Comparison of ENCODE assay signal across 19 cellular contexts in genomic region chr9:78292716-78293497, GRCh38. TPM values are rescaled to one million over a fixed set of nuclear protein-coding genes. Genes with fewer than 3 reads are reported as not detected.
DNase-seq lines count a peak whose midpoint lies in the region; ATAC-seq and TF ChIP-seq lines count a peak whose summit lies in the region.
"Had no signal": no experiment of that assay in that cellular context is flagged by ENCODE, and none has a peak within 500 bp of the region (broad histone marks: within the 10 kb centered on the region; RNA-seq: fewer than 3 reads in every experiment).

No MANE protein-coding gene starts in this region.

- POLR2A ChIA-PET in CD8-positive, alpha-beta memory T cell (lab: Charles Lee): no interaction called here
- POLR2A ChIA-PET in activated CD8-positive, alpha-beta T cell treated with anti-CD3 and anti-CD28 coated beads for 36 hours (lab: Charles Lee): interaction anchor here (0.7 kb wide), 1 partner anchor 39 kb away, joined by 4 read pairs; no protein-coding TSS in a partner anchor
- POLR2A ChIA-PET in naive thymus-derived CD4-positive, alpha-beta T cell (lab: Charles Lee): no interaction called here

- peak; percentile 45 for DNase-seq in activated CD4-positive, alpha-beta T cell treated with anti-CD3 and anti-CD28 coated beads for 48 hours
- no peak for DNase-seq in activated CD4-positive, alpha-beta T cell treated with anti-CD3 and anti-CD28 coated beads, Interleukin-2, amount 50 U/mL, for 1 hour
- peak in 1 of 5 donors; percentile 12 for DNase-seq in CD8-positive, alpha-beta memory T cell
- DNase-seq in activated CD8-positive, alpha-beta T cell treated with anti-CD3 and anti-CD28 coated beads for 36 hours: peak; percentile 75
- DNase-seq in naive thymus-derived CD4-positive, alpha-beta T cell: peak in 1 of 9 donors; percentile 12
- no peak for DNase-seq in occipital lobe (lab: John Stamatoyannopoulos, UW)
- no peak for DNase-seq in KG1 (lab: John Stamatoyannopoulos, UW)
- DNase-seq: ACHN; effector CD4-positive, alpha-beta T cell; hypothalamus; midbrain; NCI-H2029 treated with DMSO at 0.1 percent for 48 hours; NCI-H526; SW 1271; upper lobe of left lung had no signal

- peak; percentile 17 for ATAC-seq in activated CD8-positive, alpha-beta T cell treated with anti-CD3 and anti-CD28 coated beads for 36 hours
- ATAC-seq in naive thymus-derived CD4-positive, alpha-beta T cell: no peak
- ATAC-seq in GM19023 (IDR thresholded peaks at IDR 0.05; ENCODE audit: unreplicated experiment): no peak
- ATAC-seq: GM23338; stimulated activated effector memory CD8-positive, alpha-beta T cell treated with anti-CD3 and anti-CD28 coated beads, Interleukin-12 subunit alpha, Interleukin-12 subunit beta, amount 100 ng/mL, for 72 hours had no signal

- intact Hi-C loops in activated CD8-positive, alpha-beta T cell treated with anti-CD3 and anti-CD28 coated beads for 36 hours (cut with micrococcal nuclease): no loop called here
- intact Hi-C loops in naive thymus-derived CD4-positive, alpha-beta T cell (cut with micrococcal nuclease): loop anchor here in 1 of 2 donors (10.0 kb wide), 1 partner anchor 158 kb away; no protein-coding TSS in a partner anchor

- H3K27ac Mint-ChIP-seq in CD8-positive, alpha-beta memory T cell: peak overlapping the region in 5 of 8 donors; percentile 30 to 91 (median 68)
- peak overlapping the region; percentile 87 for H3K27ac Mint-ChIP-seq in activated CD8-positive, alpha-beta T cell treated with anti-CD3 and anti-CD28 coated beads for 36 hours
- peak overlapping the region in 7 of 9 donors; percentile 2 to 74 (median 53) for H3K27ac Mint-ChIP-seq in naive thymus-derived CD4-positive, alpha-beta T cell
- H3K27ac Mint-ChIP-seq: GM23338; stimulated activated effector memory CD8-positive, alpha-beta T cell treated with anti-CD3 and anti-CD28 coated beads, Interleukin-12 subunit alpha, Interleukin-12 subunit beta, amount 100 ng/mL, for 72 hours had no signal

- H3K4me3 ChIP-seq in CD8-positive, alpha-beta memory T cell (ENCODE audit: low read length): peak overlapping the region; percentile 27
- no peak overlapping the region for H3K4me3 ChIP-seq in naive thymus-derived CD4-positive, alpha-beta T cell (ENCODE audit: low read length)
- H3K4me3 ChIP-seq: cardiac muscle cell, GM23338 had no signal

- H3K4me1 ChIP-seq in CD8-positive, alpha-beta memory T cell (ENCODE audit: insufficient read depth, low read length): peaks cover 4% of the 10 kb centered on the region
- H3K4me1 ChIP-seq in naive thymus-derived CD4-positive, alpha-beta T cell (ENCODE audit: control insufficient read depth in 2 of 2, insufficient read depth in 2 of 2, low read length in 2 of 2): peaks cover 0 to 3% of the 10 kb centered on the region in 2 donors

- no peak for TF ChIP-seq CTCF in activated CD8-positive, alpha-beta T cell treated with anti-CD3 and anti-CD28 coated beads for 36 hours (IDR thresholded peaks at IDR 0.05)

- CTCF ChIA-PET in CD8-positive, alpha-beta memory T cell (lab: Charles Lee): interaction anchor here (1.1 kb wide), 1 partner anchor 19 kb away, joined by 3 read pairs; no protein-coding TSS in a partner anchor
- CTCF ChIA-PET in activated CD8-positive, alpha-beta T cell treated with anti-CD3 and anti-CD28 coated beads for 36 hours (lab: Charles Lee): interaction anchor here (1.4 kb wide), 1 partner anchor 57 kb away, joined by 4 read pairs; the partner anchor contains the start of gene CEP78
- CTCF ChIA-PET in naive thymus-derived CD4-positive, alpha-beta T cell (lab: Charles Lee): no interaction called here

- H3K9me3 Mint-ChIP-seq in CD8-positive, alpha-beta memory T cell: no peaks in the 10 kb centered on the region
- H3K9me3 Mint-ChIP-seq in activated CD8-positive, alpha-beta T cell treated with anti-CD3 and anti-CD28 coated beads for 36 hours: no peaks in the 10 kb centered on the region
- peaks cover 0 to 2% (median 0%) of the 10 kb centered on the region in 11 donors for H3K9me3 Mint-ChIP-seq in naive thymus-derived CD4-positive, alpha-beta T cell
- H3K9me3 Mint-ChIP-seq: GM23338; stimulated activated effector memory CD8-positive, alpha-beta T cell treated with anti-CD3 and anti-CD28 coated beads, Interleukin-12 subunit alpha, Interleukin-12 subunit beta, amount 100 ng/mL, for 72 hours had no signal

- no peaks in the 10 kb centered on the region for H3K9me3 ChIP-seq in CD8-positive, alpha-beta memory T cell (ENCODE audit: low read length)
- no peaks in the 10 kb centered on the region for H3K9me3 ChIP-seq in naive thymus-derived CD4-positive, alpha-beta T cell (ENCODE audit: control insufficient read depth in 2 of 3, low read length in 3 of 3)
- H3K9me3 ChIP-seq: upper lobe of left lung had no signal

- H3K27ac ChIP-seq in CD8-positive, alpha-beta memory T cell (ENCODE audit: low read depth, low read length): no peak overlapping the region
- H3K27ac ChIP-seq in naive thymus-derived CD4-positive, alpha-beta T cell (ENCODE audit: low read depth, low read length): no peak overlapping the region
- H3K27ac ChIP-seq: cardiac muscle cell, upper lobe of left lung had no signal

- H3K36me3 Mint-ChIP-seq in CD8-positive, alpha-beta memory T cell: peaks cover 0 to 3% (median 0%) of the 10 kb centered on the region in 3 donors
- peaks cover 9% of the 10 kb centered on the region for H3K36me3 Mint-ChIP-seq in activated CD8-positive, alpha-beta T cell treated with anti-CD3 and anti-CD28 coated beads for 36 hours (ENCODE audit: low read depth)
- no peaks in the 10 kb centered on the region for H3K36me3 Mint-ChIP-seq in naive thymus-derived CD4-positive, alpha-beta T cell

- peaks cover 22 to 30% (median 29%) of the 10 kb centered on the region in 3 donors for H3K4me1 Mint-ChIP-seq in CD8-positive, alpha-beta memory T cell
- H3K4me1 Mint-ChIP-seq in activated CD8-positive, alpha-beta T cell treated with anti-CD3 and anti-CD28 coated beads for 36 hours (ENCODE audit: low read depth): peaks cover 28% of the 10 kb centered on the region
- peaks cover 16 to 34% (median 27%) of the 10 kb centered on the region in 7 donors for H3K4me1 Mint-ChIP-seq in naive thymus-derived CD4-positive, alpha-beta T cell

- H3K27me3 ChIP-seq in CD8-positive, alpha-beta memory T cell (ENCODE audit: insufficient read depth, low read length, poor library complexity, severe bottlenecking): no peaks in the 10 kb centered on the region
- H3K27me3 ChIP-seq in naive thymus-derived CD4-positive, alpha-beta T cell (ENCODE audit: control insufficient read depth in 2 of 2, insufficient read depth in 2 of 2, low read length in 2 of 2): no peaks in the 10 kb centered on the region
- H3K27me3 ChIP-seq: cardiac muscle cell had no signal

- peaks cover 0 to 2% of the 10 kb centered on the region in 2 donors for H3K27me3 Mint-ChIP-seq in CD8-positive, alpha-beta memory T cell
- no peaks in the 10 kb centered on the region for H3K27me3 Mint-ChIP-seq in activated CD8-positive, alpha-beta T cell treated with anti-CD3 and anti-CD28 coated beads for 36 hours
- H3K27me3 Mint-ChIP-seq in naive thymus-derived CD4-positive, alpha-beta T cell: peaks cover 0 to 5% (median 0%) of the 10 kb centered on the region in 5 donors

- peak overlapping the region; percentile 79 to 95 (median 83) for H3K4me3 Mint-ChIP-seq in CD8-positive, alpha-beta memory T cell
- peak overlapping the region; percentile 68 for H3K4me3 Mint-ChIP-seq in activated CD8-positive, alpha-beta T cell treated with anti-CD3 and anti-CD28 coated beads for 36 hours
- H3K4me3 Mint-ChIP-seq in naive thymus-derived CD4-positive, alpha-beta T cell: peak overlapping the region; percentile 6 to 82 (median 72)
- H3K4me3 Mint-ChIP-seq: GM23338; stimulated activated effector memory CD8-positive, alpha-beta T cell treated with anti-CD3 and anti-CD28 coated beads, Interleukin-12 subunit alpha, Interleukin-12 subunit beta, amount 100 ng/mL, for 72 hours had no signal

- no peaks in the 10 kb centered on the region for H3K36me3 ChIP-seq in CD8-positive, alpha-beta memory T cell (ENCODE audit: insufficient read depth, low read length)
- no peaks in the 10 kb centered on the region for H3K36me3 ChIP-seq in naive thymus-derived CD4-positive, alpha-beta T cell (ENCODE audit: control insufficient read depth in 2 of 3, insufficient read depth in 3 of 3, low read length in 3 of 3)
- H3K36me3 ChIP-seq: cardiac muscle cell, upper lobe of left lung had no signal

RNA-seq across cellular contexts. Expression of gene PSAT1, which starts 4.0 kb away (rescaled TPM):
- 10 to 100 TPM; 89.0 to 93.4 TPM for total RNA-seq in CD8-positive, alpha-beta memory T cell
- 11.6 TPM for polyA plus RNA-seq in CD8-positive, alpha-beta memory T cell
- total RNA-seq in activated CD8-positive, alpha-beta T cell treated with anti-CD3 and anti-CD28 coated beads for 36 hours: 100 to 1,000 TPM; 174 to 182 TPM
- total RNA-seq in naive thymus-derived CD4-positive, alpha-beta T cell: 10 to 100 TPM in 2 of 5 experiments, 1 to 10 TPM in 3; 1.6 to 65.2 (median 9.5) TPM
- polyA plus RNA-seq in naive thymus-derived CD4-positive, alpha-beta T cell: 10 to 100 TPM; 14.2 to 20.6 TPM
- 31.8 TPM for total RNA-seq in occipital lobe

RNA-seq across cellular contexts. Expression of gene CEP78, which starts 57.0 kb away (rescaled TPM):
- total RNA-seq in CD8-positive, alpha-beta memory T cell: 10 to 100 TPM; 37.9 to 44.1 TPM
- polyA plus RNA-seq in CD8-positive, alpha-beta memory T cell: 29.4 TPM
- total RNA-seq in activated CD8-positive, alpha-beta T cell treated with anti-CD3 and anti-CD28 coated beads for 36 hours: 10 to 100 TPM; 37.7 to 40.8 TPM
- 10 to 100 TPM; 14.7 to 34.8 (median 23.1) TPM for total RNA-seq in naive thymus-derived CD4-positive, alpha-beta T cell
- polyA plus RNA-seq in naive thymus-derived CD4-positive, alpha-beta T cell: 10 to 100 TPM; 10.9 to 13.3 TPM
- 62.1 TPM for total RNA-seq in occipital lobe

Comparison
In these comparisons a context has a peak if more than half of its experiments do, and no peak if none do; other contexts are left out.
1. DNase-seq: peak in activated CD4-positive, alpha-beta T cell treated with anti-CD3 and anti-CD28 coated beads for 48 hours (single experiment) and activated CD8-positive, alpha-beta T cell treated with anti-CD3 and anti-CD28 coated beads for 36 hours (single experiment); none in activated CD4-positive, alpha-beta T cell treated with anti-CD3 and anti-CD28 coated beads, Interleukin-2, amount 50 U/mL, for 1 hour (single experiment), occipital lobe (single experiment) and KG1 (single experiment).
2. Peak in every context shown above with its lines, with median percentiles within 50 percentile points of each other: H3K27ac Mint-ChIP-seq and H3K4me3 Mint-ChIP-seq.